Comparison of ENCODE assay signal across 15 cellular contexts in genomic region chr2:8479298-8479697, GRCh38.
DNase-seq lines count a peak whose midpoint lies in the region; ATAC-seq lines count a peak whose summit lies in the region.
"Had no signal": no experiment of that assay in that cellular context is flagged by ENCODE, and none has a peak within 500 bp of the region (broad histone marks: within the 10 kb centered on the region; RNA-seq: fewer than 3 reads in every experiment).

No MANE protein-coding gene starts in this region.

- POLR2A ChIA-PET in activated CD8-positive, alpha-beta T cell treated with anti-CD3 and anti-CD28 coated beads, Interleukin-2, amount 10 ng/mL, durations not matched to agents 7 days and 5 days (lab: Charles Lee): interaction anchor here (1.0 kb wide), 1 partner anchor 203 kb away, joined by 3 read pairs; the partner anchor contains the start of gene ID2

- peak overlapping the region; percentile 17 for H3K27ac Mint-ChIP-seq in T-helper 1 cell treated with Interleukin-12 subunit alpha and Interleukin-12 subunit beta and Interleukin-4 antibody, amounts not matched to agents 30 μg/mL and 1 μg/mL, for 36 hours
- peak overlapping the region; percentile 81 for H3K27ac Mint-ChIP-seq in activated CD8-positive, alpha-beta T cell treated with anti-CD3 and anti-CD28 coated beads, Interleukin-2, amount 10 ng/mL, durations not matched to agents 7 days and 5 days

- H3K36me3 Mint-ChIP-seq in T-helper 1 cell treated with Interleukin-12 subunit alpha and Interleukin-12 subunit beta and Interleukin-4 antibody, amounts not matched to agents 30 μg/mL and 1 μg/mL, for 36 hours (ENCODE audit: low read depth): no peaks in the 10 kb centered on the region
- peaks cover 29% of the 10 kb centered on the region for H3K36me3 Mint-ChIP-seq in activated CD8-positive, alpha-beta T cell treated with anti-CD3 and anti-CD28 coated beads, Interleukin-2, amount 10 ng/mL, durations not matched to agents 7 days and 5 days (ENCODE audit: low read depth)

- H3K27me3 Mint-ChIP-seq in T-helper 1 cell treated with Interleukin-12 subunit alpha and Interleukin-12 subunit beta and Interleukin-4 antibody, amounts not matched to agents 30 μg/mL and 1 μg/mL, for 36 hours (ENCODE audit: low read depth): no peaks in the 10 kb centered on the region
- H3K27me3 Mint-ChIP-seq in activated CD8-positive, alpha-beta T cell treated with anti-CD3 and anti-CD28 coated beads, Interleukin-2, amount 10 ng/mL, durations not matched to agents 7 days and 5 days (ENCODE audit: low read depth): no peaks in the 10 kb centered on the region
- H3K27me3 Mint-ChIP-seq: CD4-positive, alpha-beta T cell had no signal

- H3K4me3 Mint-ChIP-seq in T-helper 1 cell treated with Interleukin-12 subunit alpha and Interleukin-12 subunit beta and Interleukin-4 antibody, amounts not matched to agents 30 μg/mL and 1 μg/mL, for 36 hours: no peak overlapping the region
- no peak overlapping the region for H3K4me3 Mint-ChIP-seq in activated CD8-positive, alpha-beta T cell treated with anti-CD3 and anti-CD28 coated beads, Interleukin-2, amount 10 ng/mL, durations not matched to agents 7 days and 5 days
- H3K4me3 Mint-ChIP-seq: neural crest cell had no signal

- intact Hi-C loops in left ventricle myocardium superior (cut with micrococcal nuclease): no loop called here
- intact Hi-C loops in sciatic nerve (cut with DNase I): no loop called here

- H3K9me3 Mint-ChIP-seq in T-helper 1 cell treated with Interleukin-12 subunit alpha and Interleukin-12 subunit beta and Interleukin-4 antibody, amounts not matched to agents 30 μg/mL and 1 μg/mL, for 36 hours: no peaks in the 10 kb centered on the region
- H3K9me3 Mint-ChIP-seq in activated CD8-positive, alpha-beta T cell treated with anti-CD3 and anti-CD28 coated beads, Interleukin-2, amount 10 ng/mL, durations not matched to agents 7 days and 5 days (ENCODE audit: insufficient read depth): peaks cover 5% of the 10 kb centered on the region
- H3K9me3 Mint-ChIP-seq: CD4-positive, alpha-beta T cell; neural crest cell had no signal

- CTCF ChIA-PET in activated CD8-positive, alpha-beta T cell treated with anti-CD3 and anti-CD28 coated beads, Interleukin-2, amount 10 ng/mL, durations not matched to agents 7 days and 5 days (lab: Charles Lee): interaction anchor here (1.5 kb wide), 1 partner anchor 64 kb away, joined by 3 read pairs; no protein-coding TSS in a partner anchor

- DNase-seq in T-helper 1 cell (no peak), left ventricle myocardium superior (peak; percentile 54), sciatic nerve (ENCODE audit: low spot score) (peak; percentile 41), DMS 273 (lab: John Stamatoyannopoulos, UW; ENCODE audit: unreplicated experiment) (no peak)
- no peak for DNase-seq in activated CD8-positive, alpha-beta T cell treated with anti-CD3 and anti-CD28 coated beads, Interleukin-2, amount 10 ng/mL, durations not matched to agents 7 days and 5 days
- DNase-seq: activated CD8-positive, alpha-beta memory T cell treated with anti-CD3 and anti-CD28 coated beads, Interleukin-2, amount 50 U/mL, for 48 hours; CD4-positive, alpha-beta T cell; hippocampal formation; NK-92 treated with Interleukin-12 subunit alpha and Interleukin-12 subunit beta, amount 100 ng/mL, for 24 hours; SIG-M5; stimulated activated naive CD4-positive, alpha-beta T cell had no signal

- ATAC-seq in activated CD8-positive, alpha-beta T cell treated with anti-CD3 and anti-CD28 coated beads, Interleukin-2, amount 10 ng/mL, durations not matched to agents 7 days and 5 days: no peak
- peak; percentile 96 for ATAC-seq in left ventricle myocardium superior
- ATAC-seq in sciatic nerve: peak; percentile 29
- no peak for ATAC-seq in HG03460 (IDR thresholded peaks at IDR 0.05; ENCODE audit: unreplicated experiment)
- ATAC-seq in GM19395 (IDR thresholded peaks at IDR 0.05; ENCODE audit: unreplicated experiment): no peak

- peaks cover 72% of the 10 kb centered on the region for H3K4me1 Mint-ChIP-seq in T-helper 1 cell treated with Interleukin-12 subunit alpha and Interleukin-12 subunit beta and Interleukin-4 antibody, amounts not matched to agents 30 μg/mL and 1 μg/mL, for 36 hours (ENCODE audit: low read depth)
- H3K4me1 Mint-ChIP-seq in activated CD8-positive, alpha-beta T cell treated with anti-CD3 and anti-CD28 coated beads, Interleukin-2, amount 10 ng/mL, durations not matched to agents 7 days and 5 days (ENCODE audit: low read depth): peaks cover 91% of the 10 kb centered on the region

Comparison
In these comparisons a context has a peak if more than half of its experiments do, and no peak if none do; other contexts are left out.
1. DNase-seq: peak in left ventricle myocardium superior (single experiment) and sciatic nerve (single experiment); none in T-helper 1 cell (0 of 5), activated CD8-positive, alpha-beta T cell treated with anti-CD3 and anti-CD28 coated beads, Interleukin-2, amount 10 ng/mL, durations not matched to agents 7 days and 5 days (single experiment) and DMS 273 (single experiment).
2. ATAC-seq: peak in left ventricle myocardium superior (single experiment) and sciatic nerve (single experiment); none in activated CD8-positive, alpha-beta T cell treated with anti-CD3 and anti-CD28 coated beads, Interleukin-2, amount 10 ng/mL, durations not matched to agents 7 days and 5 days (single experiment), HG03460 (single experiment) and GM19395 (single experiment).